12 cellular contexts compared by ENCODE assay signal in genomic region chr6:30767158-30767943, GRCh38. TPM values are rescaled to one million over a fixed set of nuclear protein-coding genes. Genes with fewer than 3 reads are reported as not detected.
A peak's percentile ranks its signal among the peaks of the same experiment; 100 is the strongest.
DNase-seq lines count a peak whose midpoint lies in the region; ATAC-seq and TF ChIP-seq lines count a peak whose summit lies in the region.
"Had no signal": no experiment of that assay in that cellular context is flagged by ENCODE, and none has a peak within 500 bp of the region (broad histone marks: within the 10 kb centered on the region; RNA-seq: fewer than 3 reads in every experiment).

No MANE protein-coding gene starts in this region.

- peaks cover 4% of the 10 kb centered on the region for H3K36me3 Mint-ChIP-seq in activated naive CD8-positive, alpha-beta T cell treated with anti-CD3 and anti-CD28 coated beads, Interleukin-2, amount 50 U/mL, for 24 hours (ENCODE audit: low read depth)
- H3K36me3 Mint-ChIP-seq in T-cell = no peaks in the 10 kb centered on the region
- peaks cover 0 to 7% (median 0%) of the 10 kb centered on the region in 3 donors for H3K36me3 Mint-ChIP-seq in immature natural killer cell

- H3K27me3 Mint-ChIP-seq in activated naive CD8-positive, alpha-beta T cell treated with anti-CD3 and anti-CD28 coated beads, Interleukin-2, amount 50 U/mL, for 24 hours = no peaks in the 10 kb centered on the region
- peaks cover 0 to 3% of the 10 kb centered on the region in 2 donors for H3K27me3 Mint-ChIP-seq in T-cell
- H3K27me3 Mint-ChIP-seq in immature natural killer cell (ENCODE audit: low read depth in 3 of 3) = peaks cover 2 to 9% (median 6%) of the 10 kb centered on the region in 3 donors

- ATAC-seq in GM19467 (IDR thresholded peaks at IDR 0.05; ENCODE audit: unreplicated experiment) = peak; percentile 45
- peak; percentile 43 for ATAC-seq in HG03196 (IDR thresholded peaks at IDR 0.05; ENCODE audit: unreplicated experiment)
- peak; percentile 66 for ATAC-seq in activated naive CD8-positive, alpha-beta T cell treated with anti-CD3 and anti-CD28 coated beads, Interleukin-2, amount 50 U/mL, for 24 hours
- no peak for ATAC-seq in T-cell (replicated peaks in 1 of 4)

- DNase-seq in GM13977 (ENCODE audit: low spot score) = peak; percentile 69
- DNase-seq in activated naive CD8-positive, alpha-beta T cell treated with anti-CD3 and anti-CD28 coated beads, Interleukin-2, amount 50 U/mL, for 24 hours = no peak
- DNase-seq in substantia nigra (lab: John Stamatoyannopoulos, UW) = no peak
- no peak for DNase-seq in NCI-H82 treated with DMSO at 0.1 percent for 48 hours (lab: John Stamatoyannopoulos, UW; ENCODE audit: unreplicated experiment)
- no peak for DNase-seq in T-cell
- no peak for DNase-seq in immature natural killer cell
- DNase-seq: colonic mucosa, DND-41, H7, OCI-M1 had no signal

- H3K9me3 Mint-ChIP-seq in activated naive CD8-positive, alpha-beta T cell treated with anti-CD3 and anti-CD28 coated beads, Interleukin-2, amount 50 U/mL, for 24 hours = peaks cover 9% of the 10 kb centered on the region
- no peaks in the 10 kb centered on the region for H3K9me3 Mint-ChIP-seq in T-cell
- no peaks in the 10 kb centered on the region for H3K9me3 Mint-ChIP-seq in immature natural killer cell

- H3K4me3 Mint-ChIP-seq in activated naive CD8-positive, alpha-beta T cell treated with anti-CD3 and anti-CD28 coated beads, Interleukin-2, amount 50 U/mL, for 24 hours = peak overlapping the region; percentile 73
- H3K4me3 Mint-ChIP-seq in T-cell (peak overlapping the region in 1 of 3 donors; percentile 81), immature natural killer cell (no peak overlapping the region)

- peaks cover 92% of the 10 kb centered on the region for H3K4me1 Mint-ChIP-seq in activated naive CD8-positive, alpha-beta T cell treated with anti-CD3 and anti-CD28 coated beads, Interleukin-2, amount 50 U/mL, for 24 hours
- H3K4me1 Mint-ChIP-seq in T-cell (peaks cover 63 to 70% (median 68%) of the 10 kb centered on the region in 3 donors), immature natural killer cell (peaks cover 22 to 26% of the 10 kb centered on the region in 2 donors)

- POLR2A ChIA-PET in T-cell (lab: Charles Lee) = no interaction called here

- CTCF ChIA-PET in T-cell (lab: Charles Lee) = interaction anchor here in 1 of 2 donors (0.7 kb wide), 1 partner anchor 1148 kb away, joined by 5 read pairs; no protein-coding TSS in a partner anchor

- in situ Hi-C loops in GM13977 (cut with MboI; ENCODE audit: low pct_unique_long_range_greater_than_20kb, low sequenced_read_pairs, unreplicated experiment) = no loop called here

- peak overlapping the region; percentile 100 for H3K27ac Mint-ChIP-seq in activated naive CD8-positive, alpha-beta T cell treated with anti-CD3 and anti-CD28 coated beads, Interleukin-2, amount 50 U/mL, for 24 hours
- H3K27ac Mint-ChIP-seq in T-cell (peak overlapping the region in 1 of 2 donors; percentile 19), immature natural killer cell (peak overlapping the region in 1 of 6 donors; percentile 38)

- no peak for TF ChIP-seq CTCF in GM13977 (IDR thresholded peaks at IDR 0.05; ENCODE audit: extremely low read depth, insufficient read depth, missing control alignments)

- no peak overlapping the region for H3K27ac ChIP-seq in substantia nigra (ENCODE audit: low read depth, low read length, poor library complexity, severe bottlenecking)
- H3K27ac ChIP-seq: colonic mucosa had no signal

RNA-seq across cellular contexts. Expression of gene IER3, which starts 23.0 kb away (rescaled TPM):
- total RNA-seq in T-cell = 10 to 100 TPM in 4 of 5 donors, 1 to 10 TPM in 1; 8.9 to 30.8 (median 12.4) TPM
- polyA plus RNA-seq in immature natural killer cell = 1 to 10 TPM; 1.0 to 2.7 (median 1.6) TPM

RNA-seq across cellular contexts. Expression of gene FLOT1, which starts 24.9 kb away (rescaled TPM):
- total RNA-seq in T-cell = 100 to 1,000 TPM in 1 of 5 donors, 10 to 100 TPM in 4; 62.2 to 109 (median 74.2) TPM
- polyA plus RNA-seq in immature natural killer cell = 100 to 1,000 TPM; 148 to 214 (median 174) TPM

RNA-seq across cellular contexts. Expression of gene TUBB, which starts 47.2 kb away (rescaled TPM):
- 100 to 1,000 TPM; 108 to 246 (median 202) TPM for total RNA-seq in T-cell
- 100 to 1,000 TPM in 1 of 3 donors, 10 to 100 TPM in 2; 80.8 to 215 (median 84.0) TPM for polyA plus RNA-seq in immature natural killer cell

RNA-seq across cellular contexts. Expression of gene MDC1, which starts 50.3 kb away (rescaled TPM):
- 10 to 100 TPM; 42.3 to 69.7 (median 53.4) TPM for total RNA-seq in T-cell
- 10 to 100 TPM in 1 of 3 donors, 1 to 10 TPM in 1, not detected in 1; 3.0 to 16.5 TPM for polyA plus RNA-seq in immature natural killer cell

Comparison
In these comparisons a context has a peak if more than half of its experiments do, and no peak if none do; other contexts are left out.
1. ATAC-seq: peak in GM19467 (single experiment), HG03196 (single experiment) and activated naive CD8-positive, alpha-beta T cell treated with anti-CD3 and anti-CD28 coated beads, Interleukin-2, amount 50 U/mL, for 24 hours (single experiment); none in T-cell (0 of 4).